Comparison of ENCODE assay signal across 1 cellular context in the genomic region with DNA sequence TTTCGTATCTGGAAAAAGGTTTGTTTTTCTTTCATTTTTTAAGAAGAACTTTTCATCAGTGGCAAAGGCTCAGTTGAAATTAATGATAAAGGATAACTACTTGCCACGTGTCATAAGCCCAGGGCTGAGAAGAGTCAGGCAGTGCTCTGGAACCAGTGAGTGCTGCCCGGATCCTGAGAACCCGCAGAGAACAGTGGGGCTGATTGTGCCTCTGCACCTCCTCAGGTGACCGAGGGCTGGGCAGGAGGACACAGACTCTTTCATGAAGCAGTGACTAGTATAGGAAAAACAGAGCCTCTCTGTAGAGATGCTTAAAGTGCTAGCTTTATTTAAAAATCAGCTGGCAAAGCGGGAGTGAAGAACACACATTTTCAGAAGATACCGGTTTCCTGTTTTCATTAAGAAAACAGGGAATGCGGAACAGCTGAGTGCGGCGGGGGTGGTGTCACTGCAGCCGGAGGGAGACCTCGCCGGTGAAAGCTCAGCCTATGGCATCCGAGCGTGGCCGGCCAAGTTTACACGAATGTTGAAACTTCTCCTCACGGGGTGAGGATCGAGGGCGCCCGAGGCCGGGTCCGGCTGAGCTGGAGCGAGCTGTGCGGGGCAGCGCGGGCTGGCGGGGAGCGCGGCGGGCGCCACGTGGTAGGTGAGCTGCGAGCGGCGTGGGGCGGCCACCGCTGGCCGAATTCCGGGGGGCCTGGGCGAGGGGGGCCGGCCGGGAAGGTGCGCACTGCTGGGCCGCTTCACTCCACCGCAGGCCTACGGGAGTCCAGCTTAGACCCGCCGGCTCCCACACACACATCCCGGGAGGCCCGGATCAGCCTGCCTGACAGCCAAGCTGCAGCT.
TF ChIP-seq lines count a peak whose summit lies in the region.

No MANE protein-coding gene starts in this region.

TF ChIP-seq in GM23338, 12 proteins besides CTCF, POLR2A, EP300 and RAD21 (continued from another document):
- TF ChIP-seq, protein P1, sequence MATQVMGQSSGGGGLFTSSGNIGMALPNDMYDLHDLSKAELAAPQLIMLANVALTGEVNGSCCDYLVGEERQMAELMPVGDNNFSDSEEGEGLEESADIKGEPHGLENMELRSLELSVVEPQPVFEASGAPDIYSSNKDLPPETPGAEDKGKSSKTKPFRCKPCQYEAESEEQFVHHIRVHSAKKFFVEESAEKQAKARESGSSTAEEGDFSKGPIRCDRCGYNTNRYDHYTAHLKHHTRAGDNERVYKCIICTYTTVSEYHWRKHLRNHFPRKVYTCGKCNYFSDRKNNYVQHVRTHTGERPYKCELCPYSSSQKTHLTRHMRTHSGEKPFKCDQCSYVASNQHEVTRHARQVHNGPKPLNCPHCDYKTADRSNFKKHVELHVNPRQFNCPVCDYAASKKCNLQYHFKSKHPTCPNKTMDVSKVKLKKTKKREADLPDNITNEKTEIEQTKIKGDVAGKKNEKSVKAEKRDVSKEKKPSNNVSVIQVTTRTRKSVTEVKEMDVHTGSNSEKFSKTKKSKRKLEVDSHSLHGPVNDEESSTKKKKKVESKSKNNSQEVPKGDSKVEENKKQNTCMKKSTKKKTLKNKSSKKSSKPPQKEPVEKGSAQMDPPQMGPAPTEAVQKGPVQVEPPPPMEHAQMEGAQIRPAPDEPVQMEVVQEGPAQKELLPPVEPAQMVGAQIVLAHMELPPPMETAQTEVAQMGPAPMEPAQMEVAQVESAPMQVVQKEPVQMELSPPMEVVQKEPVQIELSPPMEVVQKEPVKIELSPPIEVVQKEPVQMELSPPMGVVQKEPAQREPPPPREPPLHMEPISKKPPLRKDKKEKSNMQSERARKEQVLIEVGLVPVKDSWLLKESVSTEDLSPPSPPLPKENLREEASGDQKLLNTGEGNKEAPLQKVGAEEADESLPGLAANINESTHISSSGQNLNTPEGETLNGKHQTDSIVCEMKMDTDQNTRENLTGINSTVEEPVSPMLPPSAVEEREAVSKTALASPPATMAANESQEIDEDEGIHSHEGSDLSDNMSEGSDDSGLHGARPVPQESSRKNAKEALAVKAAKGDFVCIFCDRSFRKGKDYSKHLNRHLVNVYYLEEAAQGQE (IDR thresholded peaks at IDR 0.05; ENCODE audit: unreplicated experiment) = no peak
- TF ChIP-seq CREB1 (CRISPR knock-in tag; IDR thresholded peaks at IDR 0.05; ENCODE audit: low read depth) = no peak
